In genomic region chr2:37802899-37803379, GRCh38 we compare ENCODE assay signal across 13 cellular contexts.
DNase-seq lines count a peak whose midpoint lies in the region; ATAC-seq and TF ChIP-seq lines count a peak whose summit lies in the region.
"Had no signal": no experiment of that assay in that cellular context is flagged by ENCODE, and none has a peak within 500 bp of the region (broad histone marks: within the 10 kb centered on the region; RNA-seq: fewer than 3 reads in every experiment).

No MANE protein-coding gene starts in this region.

- DNase-seq in AG08395 (ENCODE audit: low spot score) (peak; percentile 88), HS-27A (ENCODE audit: low read depth) (peak; percentile 87), amniotic stem cell (lab: John Stamatoyannopoulos, UW) (peak; percentile 96), kidney tubule cell (ENCODE audit: low spot score) (peak; percentile 92), GM10266 (ENCODE audit: extremely low spot score) (no peak), spleen (no peak)
- no peak for DNase-seq in CD4-positive, alpha-beta memory T cell
- DNase-seq: activated CD4-positive, CD25-positive, alpha-beta regulatory T cell treated with anti-CD3 and anti-CD28 coated beads, Interleukin-2, amount 50 U/mL, for 72 hours; activated naive CD4-positive, alpha-beta T cell treated with anti-CD3 and anti-CD28 coated beads, Interleukin-2, amount 50 U/mL, for 16 hours; glutamatergic neuron had no signal

- intact Hi-C loops in CD4-positive, alpha-beta memory T cell (cut with micrococcal nuclease), result no loop called here
- intact Hi-C loops in spleen (cut with DNase I; ENCODE audit: low total_unique reads), result no loop called here

- TF ChIP-seq POLR2A in spleen (IDR thresholded peaks at IDR 0.05), result no peak

- no peaks in the 10 kb centered on the region for H3K36me3 ChIP-seq in CD4-positive, alpha-beta memory T cell (ENCODE audit: insufficient read depth, low read length)
- no peaks in the 10 kb centered on the region for H3K36me3 ChIP-seq in spleen

- no peak overlapping the region for H3K4me3 ChIP-seq in CD4-positive, alpha-beta memory T cell (ENCODE audit: low read length in 2 of 2)
- no peak overlapping the region for H3K4me3 ChIP-seq in spleen

- H3K27me3 Mint-ChIP-seq in CD4-positive, alpha-beta memory T cell, result peaks cover 0 to 4% of the 10 kb centered on the region in 2 donors
- H3K27me3 Mint-ChIP-seq: IgD-negative memory B cell had no signal

- POLR2A ChIA-PET in CD4-positive, alpha-beta memory T cell (lab: Charles Lee; ENCODE audit: partially characterized antibody), result no interaction called here

- H3K36me3 Mint-ChIP-seq in CD4-positive, alpha-beta memory T cell, result peaks cover 0 to 10% of the 10 kb centered on the region in 2 donors
- H3K36me3 Mint-ChIP-seq: IgD-negative memory B cell had no signal

- CTCF ChIA-PET in CD4-positive, alpha-beta memory T cell (lab: Charles Lee; ENCODE audit: partially characterized antibody), result no interaction called here

- no peak overlapping the region for H3K27ac ChIP-seq in CD4-positive, alpha-beta memory T cell (ENCODE audit: low read depth, low read length)
- H3K27ac ChIP-seq in spleen, result no peak overlapping the region

- peaks cover 2 to 15% (median 6%) of the 10 kb centered on the region in 8 donors for H3K9me3 Mint-ChIP-seq in CD4-positive, alpha-beta memory T cell

- no peaks in the 10 kb centered on the region for H3K9me3 ChIP-seq in CD4-positive, alpha-beta memory T cell (ENCODE audit: control insufficient read depth in 1 of 2, low read length in 2 of 2)
- no peaks in the 10 kb centered on the region for H3K9me3 ChIP-seq in spleen

- no peaks in the 10 kb centered on the region for H3K27me3 ChIP-seq in CD4-positive, alpha-beta memory T cell (ENCODE audit: insufficient read depth, low read length)
- no peaks in the 10 kb centered on the region for H3K27me3 ChIP-seq in spleen (replicated peaks in 1 of 7)

- no peak for ATAC-seq in HG03280 (IDR thresholded peaks at IDR 0.05; ENCODE audit: unreplicated experiment)

- no peak overlapping the region for H3K4me3 Mint-ChIP-seq in CD4-positive, alpha-beta memory T cell
- H3K4me3 Mint-ChIP-seq: IgD-negative memory B cell, neural crest cell had no signal

- H3K4me1 ChIP-seq in CD4-positive, alpha-beta memory T cell (ENCODE audit: insufficient read depth, low read length), result no peaks in the 10 kb centered on the region
- peaks cover 0 to 11% (median 9%) of the 10 kb centered on the region in 6 donors for H3K4me1 ChIP-seq in spleen

- TF ChIP-seq CTCF in GM10266 (IDR thresholded peaks at IDR 0.05; ENCODE audit: control insufficient read depth, insufficient read depth, low read depth, missing control alignments), result no peak
- no peak for TF ChIP-seq CTCF in spleen (IDR thresholded peaks at IDR 0.05 in 8 of 11, conservative IDR thresholded peaks at IDR 0.05 in 3 of 11)

- H3K4me1 Mint-ChIP-seq in CD4-positive, alpha-beta memory T cell, result no peaks in the 10 kb centered on the region
- H3K4me1 Mint-ChIP-seq: neural crest cell had no signal

- no peak overlapping the region for H3K27ac Mint-ChIP-seq in CD4-positive, alpha-beta memory T cell

Comparison
In these comparisons a context has a peak if more than half of its experiments do, and no peak if none do; other contexts are left out.
1. DNase-seq: peak in AG08395 (single experiment), HS-27A (single experiment), amniotic stem cell (single experiment) and kidney tubule cell (single experiment); none in GM10266 (single experiment), CD4-positive, alpha-beta memory T cell (0 of 5) and spleen (single experiment).